In genomic region chr19:58319241-58319640, GRCh38 we compare ENCODE assay signal across 19 cellular contexts. TPM values are rescaled to one million over a fixed set of nuclear protein-coding genes. Genes with fewer than 3 reads are reported as not detected.
DNase-seq lines count a peak whose midpoint lies in the region; ATAC-seq, FAIRE-seq and TF ChIP-seq lines count a peak whose summit lies in the region.
"Had no signal": no experiment of that assay in that cellular context is flagged by ENCODE, and none has a peak within 500 bp of the region (broad histone marks: within the 10 kb centered on the region; RNA-seq: fewer than 3 reads in every experiment).

No MANE protein-coding gene starts in this region.

- no peak overlapping the region for H3K27ac Mint-ChIP-seq in MCF 10A (ENCODE audit: low read depth, unreplicated experiment)
- H3K27ac Mint-ChIP-seq in Caco-2 (ENCODE audit: unreplicated experiment) = no peak overlapping the region
- H3K27ac Mint-ChIP-seq: CD8-positive, alpha-beta T cell; IgD-negative memory B cell had no signal

- peaks cover 2% of the 10 kb centered on the region for H3K79me2 ChIP-seq in mammary epithelial cell (ENCODE audit: insufficient read depth, low read length)
- no peaks in the 10 kb centered on the region for H3K79me2 ChIP-seq in keratinocyte (ENCODE audit: control insufficient read depth, insufficient read depth, low read length)

- peak overlapping the region; percentile 34 for H3K4me2 ChIP-seq in mammary epithelial cell (ENCODE audit: insufficient read depth, low read depth, low read length)
- H3K4me2 ChIP-seq in keratinocyte (ENCODE audit: control insufficient read depth, extremely low read depth, insufficient read depth, low read depth, low read length) = peak overlapping the region; percentile 53

- in situ Hi-C loops in mammary epithelial cell (cut with MboI; ENCODE audit: low sequenced_read_pairs in 2 of 2) = no loop called here

- no peak overlapping the region for H3K4me3 ChIP-seq in mammary epithelial cell (replicated peaks in 1 of 3; ENCODE audit: insufficient read depth in 1 of 3, low read depth in 2 of 3, low read length in 3 of 3)
- H3K4me3 ChIP-seq in epithelial cell of esophagus (ENCODE audit: low read length) = no peak overlapping the region
- peak overlapping the region in 1 of 3 experiments; percentile 8 for H3K4me3 ChIP-seq in keratinocyte (ENCODE audit: control insufficient read depth in 2 of 3, extremely low read depth in 1 of 3, insufficient read depth in 2 of 3, low read depth in 1 of 3, low read length in 3 of 3)
- H3K4me3 ChIP-seq in Caco-2 (ENCODE audit: low read depth, low read length) = no peak overlapping the region

- no peak for ATAC-seq in SK-N-SH treated with all-trans-retinoic acid at 6 μM for 48 hours
- ATAC-seq: CD8-positive, alpha-beta T cell; HCT116 had no signal

- H3K4me1 ChIP-seq in mammary epithelial cell (ENCODE audit: insufficient read depth, low read length) (peaks cover 13% of the 10 kb centered on the region), keratinocyte (ENCODE audit: control insufficient read depth, extremely low read depth, insufficient read depth, low read length) (peaks cover 18% of the 10 kb centered on the region), Caco-2 (no peaks in the 10 kb centered on the region)

- H3K36me3 Mint-ChIP-seq in MCF 10A (ENCODE audit: insufficient read depth, unreplicated experiment) = peaks cover 13% of the 10 kb centered on the region
- peaks cover 22% of the 10 kb centered on the region for H3K36me3 Mint-ChIP-seq in Caco-2 (ENCODE audit: insufficient read depth, unreplicated experiment)

- CTCF ChIA-PET in mammary epithelial cell (lab: Charles Lee; ENCODE audit: low non-redundant PET) (interaction anchor here (0.6 kb wide), 2 partner anchors 200 to 864 kb away, joined by 3 to 5 read pairs; no protein-coding TSS in a partner anchor), MCF 10A (lab: Yijun Ruan, JAX) (interaction anchor here (0.6 kb wide), 1 partner anchor 112 kb away, joined by 3 read pairs; no protein-coding TSS in a partner anchor), Caco-2 (lab: Charles Lee) (no interaction called here)

- WGBS in mammary epithelial cell (ENCODE audit: low coverage, missing lambda C conversion rate) = 4% methylated on average over 8 of the region's 10 CpGs

- dilution Hi-C loops in mammary epithelial cell (cut with HindIII; ENCODE audit: low sequenced_read_pairs) = no loop called here
- dilution Hi-C loops in keratinocyte (cut with MboI; ENCODE audit: extremely low pct_ligation_motif_present, low sequenced_read_pairs) = no loop called here

- H3K36me3 ChIP-seq in mammary epithelial cell (ENCODE audit: insufficient read depth, low read length) (peaks cover 3% of the 10 kb centered on the region), keratinocyte (ENCODE audit: control insufficient read depth in 2 of 2, extremely low read depth in 1 of 2, insufficient read depth in 2 of 2, low read length in 2 of 2) (peaks cover 13 to 14% of the 10 kb centered on the region in 2 experiments), Caco-2 (ENCODE audit: control insufficient read depth, insufficient read depth, low read length) (no peaks in the 10 kb centered on the region)

- H3K9me1 ChIP-seq in keratinocyte (ENCODE audit: control insufficient read depth, extremely low read depth, insufficient read depth, low read length) = peaks cover 8% of the 10 kb centered on the region

- no TSS peak for BruUV-seq in mammary epithelial cell (replicated peaks; lab: Mats Ljungman, UMichigan)
- no TSS peak for BruUV-seq in MCF 10A (replicated peaks; lab: Mats Ljungman, UMichigan)
- no TSS peak for BruUV-seq in Caco-2 (replicated peaks; lab: Mats Ljungman, UMichigan)

- H3K27ac ChIP-seq in mammary epithelial cell (ENCODE audit: insufficient read depth, low read depth, low read length) (no peak overlapping the region), keratinocyte (ENCODE audit: control insufficient read depth, insufficient read depth, low read length) (peak overlapping the region; percentile 19)
- H3K27ac ChIP-seq: 22Rv1, HL-60 had no signal

- H3K9me3 ChIP-seq in mammary epithelial cell (replicated peaks; ENCODE audit: insufficient read depth, low read length) = no peaks in the 10 kb centered on the region
- no peaks in the 10 kb centered on the region for H3K9me3 ChIP-seq in keratinocyte (ENCODE audit: control insufficient read depth, low read depth, low read length)
- no peaks in the 10 kb centered on the region for H3K9me3 ChIP-seq in Caco-2

- H4K20me1 ChIP-seq in mammary epithelial cell (ENCODE audit: insufficient read depth, low read length) = no peaks in the 10 kb centered on the region
- peaks cover 5% of the 10 kb centered on the region for H4K20me1 ChIP-seq in keratinocyte (ENCODE audit: control insufficient read depth, extremely low read depth, insufficient read depth, low read length)

- H3K4me3 Mint-ChIP-seq in MCF 10A (ENCODE audit: unreplicated experiment) (no peak overlapping the region), Caco-2 (ENCODE audit: unreplicated experiment) (no peak overlapping the region)
- H3K4me3 Mint-ChIP-seq: CD14-positive monocyte; CD8-positive, alpha-beta T cell; IgD-negative memory B cell had no signal

- peak; percentile 98 for FAIRE-seq in keratinocyte (lab: Jason Lieb, UNC)
- FAIRE-seq: GM12892, GM19239 had no signal

- H3K9me3 Mint-ChIP-seq in MCF 10A (ENCODE audit: unreplicated experiment) = no peaks in the 10 kb centered on the region
- H3K9me3 Mint-ChIP-seq in Caco-2 (ENCODE audit: unreplicated experiment) = peaks cover 10% of the 10 kb centered on the region
- H3K9me3 Mint-ChIP-seq: CD8-positive, alpha-beta T cell had no signal

- POLR2A ChIA-PET in MCF 10A (lab: Yijun Ruan, JAX) (interaction anchor here (0.7 to 1.4 kb wide), 5 partner anchors 14 to 179 kb away, joined by 3 to 7 read pairs (median 3); partner anchors contain the start of genes ERVK3-1 and ZNF497), Caco-2 (lab: Charles Lee) (interaction anchor here (0.6 kb wide), 1 partner anchor 255 kb away, joined by 4 read pairs; no protein-coding TSS in a partner anchor)

- H3K27me3 Mint-ChIP-seq in MCF 10A (ENCODE audit: insufficient read depth, unreplicated experiment) (no peaks in the 10 kb centered on the region), Caco-2 (ENCODE audit: insufficient read depth, unreplicated experiment) (no peaks in the 10 kb centered on the region)
- H3K27me3 Mint-ChIP-seq: IgD-negative memory B cell had no signal

- intact Hi-C loops in mammary epithelial cell (cut with micrococcal nuclease) (loop anchor here (5.0 kb wide), 1 partner anchor 178 kb away; no protein-coding TSS in a partner anchor), MCF 10A (cut with micrococcal nuclease) (no loop called here), Caco-2 (cut with micrococcal nuclease; ENCODE audit: unreplicated experiment) (no loop called here)

- DNase-seq in mammary epithelial cell (peak; percentile 77), MCF 10A (ENCODE audit: unreplicated experiment) (no peak), epithelial cell of esophagus (ENCODE audit: low read depth) (peak; percentile 95), keratinocyte (ENCODE audit: low read depth, low spot score) (peak; percentile 84), Caco-2 (no peak), midbrain (lab: John Stamatoyannopoulos, UW) (no peak), NCI-H510A treated with DMSO at 0.1 percent for 48 hours (lab: John Stamatoyannopoulos, UW) (no peak)
- DNase-seq: CD8-positive, alpha-beta T cell; COR-L47; DND-41; GDM1 had no signal

- H2AFZ ChIP-seq in mammary epithelial cell (ENCODE audit: low read depth, low read length) (no peak overlapping the region), keratinocyte (ENCODE audit: control insufficient read depth, low read length) (no peak overlapping the region)

- H3K27me3 ChIP-seq in mammary epithelial cell (ENCODE audit: insufficient read depth, low read length) = no peaks in the 10 kb centered on the region
- H3K27me3 ChIP-seq in keratinocyte (ENCODE audit: control insufficient read depth, extremely low read depth, insufficient read depth, low read length) = no peaks in the 10 kb centered on the region
- H3K27me3 ChIP-seq in Caco-2 (replicated peaks; ENCODE audit: control insufficient read depth, insufficient read depth, low read length) = no peaks in the 10 kb centered on the region

- no peak for TF ChIP-seq CTCF in mammary epithelial cell (conservative IDR thresholded peaks at IDR 0.05 in 1 of 2, IDR thresholded peaks at IDR 0.05 in 1 of 2; ENCODE audit: extremely low read depth in 1 of 2, insufficient read depth in 1 of 2, low read depth in 1 of 2, low read length in 2 of 2)
- TF ChIP-seq CTCF in MCF 10A (IDR thresholded peaks at IDR 0.05; ENCODE audit: unreplicated experiment) = no peak
- no peak for TF ChIP-seq CTCF in epithelial cell of esophagus (IDR thresholded peaks at IDR 0.05; ENCODE audit: insufficient read depth, low read depth, low read length, missing control alignments)
- no peak for TF ChIP-seq CTCF in keratinocyte (optimal IDR thresholded peaks at IDR 0.05 in 1 of 3, IDR thresholded peaks at IDR 0.05 in 1 of 3, conservative IDR thresholded peaks at IDR 0.05 in 1 of 3; ENCODE audit: extremely low read depth in 1 of 3, insufficient read depth in 2 of 3, low read length in 3 of 3)
- TF ChIP-seq CTCF in Caco-2 (IDR thresholded peaks at IDR 0.05; ENCODE audit: insufficient read depth in 1 of 2, low read depth in 1 of 2, low read length in 1 of 2, severe bottlenecking in 1 of 2, unreplicated experiment in 1 of 2) = no peak

- H3K4me1 Mint-ChIP-seq in MCF 10A (ENCODE audit: insufficient read depth, unreplicated experiment) = no peaks in the 10 kb centered on the region
- no peaks in the 10 kb centered on the region for H3K4me1 Mint-ChIP-seq in Caco-2 (ENCODE audit: low read depth, unreplicated experiment)
- H3K4me1 Mint-ChIP-seq: CD14-positive monocyte had no signal

- H3K9ac ChIP-seq in mammary epithelial cell (ENCODE audit: insufficient read depth, low read length) (no peak overlapping the region), keratinocyte (ENCODE audit: control insufficient read depth, extremely low read depth, insufficient read depth, low read length) (no peak overlapping the region)

RNA-seq across cellular contexts. Expression of gene ZSCAN22, which starts 7.6 kb away (rescaled TPM):
- 1 to 10 TPM; 3.2 to 3.7 TPM for total RNA-seq in mammary epithelial cell
- polyA plus RNA-seq in mammary epithelial cell = 3.2 TPM
- polyA minus RNA-seq in mammary epithelial cell = 10.2 TPM
- total RNA-seq in MCF 10A (2022) = 3.8 and 4.7 TPM in 2 replicates
- polyA plus RNA-seq in keratinocyte = 2.5 to 3.4 TPM (median 2.8 TPM) in 3 replicates
- 0.54 TPM for polyA plus RNA-seq in keratinocyte (2011; ENCODE audit: low read depth)
- polyA plus RNA-seq in keratinocyte (2011; cell fraction: cytosol; rRNA removed) = 1.5 and 2.0 TPM in 2 replicates
- polyA plus RNA-seq in keratinocyte (2011; cell fraction: nucleus; rRNA removed) = 4.6 and 4.9 TPM in 2 replicates
- 1.6 and 1.8 TPM in 2 replicates for polyA plus RNA-seq in keratinocyte (2012; ENCODE audit: low replicate concordance)
- polyA minus RNA-seq in keratinocyte = 4.1 to 7.2 TPM (median 6.2 TPM) in 3 replicates
- polyA minus RNA-seq in keratinocyte (2011; cell fraction: cytosol; rRNA and poly(A)+ RNA removed) = 2.7 TPM
- polyA minus RNA-seq in keratinocyte (2011; cell fraction: nucleus; rRNA and poly(A)+ RNA removed) = 3.1 and 5.0 TPM in 2 replicates
- 4.0 and 4.3 TPM in 2 replicates for total RNA-seq in Caco-2 (2022)

RNA-seq across cellular contexts. Expression of gene ERVK3-1, which starts 14.1 kb away (rescaled TPM):
- total RNA-seq in mammary epithelial cell (10 to 100 TPM; 29.5 to 37.7 TPM), MCF 10A (2022) (63.1 and 64.6 TPM in 2 replicates), Caco-2 (2022) (61.3 and 66.1 TPM in 2 replicates)
- polyA plus RNA-seq in mammary epithelial cell (41.5 TPM), keratinocyte (42.5 to 48.6 TPM (median 44.8 TPM) in 3 replicates)
- polyA minus RNA-seq in mammary epithelial cell (20.2 TPM), keratinocyte (16.5 to 24.7 TPM (median 22.6 TPM) in 3 replicates)
- 95.8 TPM for polyA plus RNA-seq in keratinocyte (2011; ENCODE audit: low read depth)
- 31.4 and 34.7 TPM in 2 replicates for polyA plus RNA-seq in keratinocyte (2011; cell fraction: cytosol; rRNA removed)
- polyA plus RNA-seq in keratinocyte (2011; cell fraction: nucleus; rRNA removed) = 67.3 and 77.7 TPM in 2 replicates
- polyA plus RNA-seq in keratinocyte (2012; ENCODE audit: low replicate concordance) = 38.3 and 47.8 TPM in 2 replicates
- 7.3 TPM for polyA minus RNA-seq in keratinocyte (2011; cell fraction: cytosol; rRNA and poly(A)+ RNA removed)
- 14.1 and 17.4 TPM in 2 replicates for polyA minus RNA-seq in keratinocyte (2011; cell fraction: nucleus; rRNA and poly(A)+ RNA removed)

RNA-seq across cellular contexts. Expression of gene A1BG, which starts 34.1 kb away (rescaled TPM):
- 1 to 10 TPM; 2.0 to 9.6 TPM for total RNA-seq in mammary epithelial cell
- polyA plus RNA-seq in mammary epithelial cell = 7.5 TPM
- not detected for polyA minus RNA-seq in mammary epithelial cell
- total RNA-seq in MCF 10A (2022) = 6.4 and 7.0 TPM in 2 replicates
- 1.4 to 2.5 TPM (median 1.8 TPM) in 3 replicates for polyA plus RNA-seq in keratinocyte
- not detected for polyA plus RNA-seq in keratinocyte (2011; ENCODE audit: low read depth)
- polyA plus RNA-seq in keratinocyte (2011; cell fraction: cytosol; rRNA removed) = 0.75 and 3.1 TPM in 2 replicates
- polyA plus RNA-seq in keratinocyte (2011; cell fraction: nucleus; rRNA removed) = 0.46 and 1.2 TPM in 2 replicates
- 2.7 and 4.1 TPM in 2 replicates for polyA plus RNA-seq in keratinocyte (2012; ENCODE audit: low replicate concordance)
- 0.10 to 0.23 TPM in 2 of 3 replicates, not detected in the other for polyA minus RNA-seq in keratinocyte
- not detected for polyA minus RNA-seq in keratinocyte (2011; cell fraction: cytosol; rRNA and poly(A)+ RNA removed)
- polyA minus RNA-seq in keratinocyte (2011; cell fraction: nucleus; rRNA and poly(A)+ RNA removed) = not detected in 2 replicates
- total RNA-seq in Caco-2 (2022) = 1.6 and 2.8 TPM in 2 replicates

RNA-seq across cellular contexts. Expression of gene ZNF8, which starts 40.5 kb away (rescaled TPM):
- total RNA-seq in mammary epithelial cell (10 to 100 TPM in 1 of 2 donors, 1 to 10 TPM in 1; 6.0 to 10.2 TPM), MCF 10A (2022) (4.9 and 5.1 TPM in 2 replicates), Caco-2 (2022) (8.4 and 8.5 TPM in 2 replicates)
- polyA plus RNA-seq in mammary epithelial cell (2.4 TPM), keratinocyte (2.5 to 2.8 TPM (median 2.7 TPM) in 3 replicates)
- polyA minus RNA-seq in mammary epithelial cell (14.1 TPM), keratinocyte (8.2 to 12.8 TPM (median 9.0 TPM) in 3 replicates)
- 0.46 TPM for polyA plus RNA-seq in keratinocyte (2011; ENCODE audit: low read depth)
- 1.6 and 1.9 TPM in 2 replicates for polyA plus RNA-seq in keratinocyte (2011; cell fraction: cytosol; rRNA removed)
- polyA plus RNA-seq in keratinocyte (2011; cell fraction: nucleus; rRNA removed) = 9.1 and 10.3 TPM in 2 replicates
- polyA plus RNA-seq in keratinocyte (2012; ENCODE audit: low replicate concordance) = 1.9 and 2.2 TPM in 2 replicates
- 5.4 TPM for polyA minus RNA-seq in keratinocyte (2011; cell fraction: cytosol; rRNA and poly(A)+ RNA removed)
- polyA minus RNA-seq in keratinocyte (2011; cell fraction: nucleus; rRNA and poly(A)+ RNA removed) = 8.3 and 16.7 TPM in 2 replicates

RNA-seq across cellular contexts. Expression of gene ZNF497, which starts 43.3 kb away (rescaled TPM):
- total RNA-seq in mammary epithelial cell (1 to 10 TPM in 1 of 2 donors, under 1 TPM in 1; 0.83 to 1.1 TPM), MCF 10A (2022) (3.2 and 3.9 TPM in 2 replicates), Caco-2 (2022) (1.6 and 1.7 TPM in 2 replicates)
- polyA plus RNA-seq in mammary epithelial cell (0.35 TPM), keratinocyte (0.29 to 0.72 TPM (median 0.32 TPM) in 3 replicates)
- polyA minus RNA-seq in mammary epithelial cell (not detected), keratinocyte (0.29 to 0.69 TPM (median 0.30 TPM) in 3 replicates)
- polyA plus RNA-seq in keratinocyte (2011; ENCODE audit: low read depth) = not detected
- polyA plus RNA-seq in keratinocyte (2011; cell fraction: cytosol; rRNA removed) = 0.13 and 0.23 TPM in 2 replicates
- 0.97 and 1.5 TPM in 2 replicates for polyA plus RNA-seq in keratinocyte (2011; cell fraction: nucleus; rRNA removed)
- 0.44 and 0.68 TPM in 2 replicates for polyA plus RNA-seq in keratinocyte (2012; ENCODE audit: low replicate concordance)
- not detected for polyA minus RNA-seq in keratinocyte (2011; cell fraction: cytosol; rRNA and poly(A)+ RNA removed)
- polyA minus RNA-seq in keratinocyte (2011; cell fraction: nucleus; rRNA and poly(A)+ RNA removed) = 0.84 and 0.93 TPM in 2 replicates

Comparison
In these comparisons a context has a peak if more than half of its experiments do, and no peak if none do; other contexts are left out.
1. DNase-seq: peak in mammary epithelial cell (single experiment), epithelial cell of esophagus (single experiment) and keratinocyte (single experiment); none in MCF 10A (single experiment), Caco-2 (0 of 2), midbrain (single experiment) and NCI-H510A treated with DMSO at 0.1 percent for 48 hours (single experiment).